In genomic region chr12:94147991-94148840, GRCh38 we compare ENCODE assay signal across 9 cellular contexts. TPM values are rescaled to one million over a fixed set of nuclear protein-coding genes. Genes with fewer than 3 reads are reported as not detected.
DNase-seq lines count a peak whose midpoint lies in the region; ATAC-seq and TF ChIP-seq lines count a peak whose summit lies in the region.
"Had no signal": no experiment of that assay in that cellular context is flagged by ENCODE, and none has a peak within 500 bp of the region (broad histone marks: within the 10 kb centered on the region; RNA-seq: fewer than 3 reads in every experiment).

PLXNC1 (plus strand) TSS chr12:94148577; CDS start chr12:94148972, 395 bp downstream.

- no peak for TF ChIP-seq EP300 in transverse colon (IDR thresholded peaks at IDR 0.05; ENCODE audit: low read depth)

- H3K27me3 Mint-ChIP-seq in glutamatergic neuron (ENCODE audit: unreplicated experiment), result peaks cover 21% of the 10 kb centered on the region

- TF ChIP-seq CTCF in AG10803 (conservative IDR thresholded peaks at IDR 0.05; ENCODE audit: low read length) (no peak), RWPE2 (IDR thresholded peaks at IDR 0.05; ENCODE audit: poor library complexity, severe bottlenecking) (no peak), glutamatergic neuron (IDR thresholded peaks at IDR 0.05; ENCODE audit: partially characterized antibody, unreplicated experiment) (no peak), transverse colon (IDR thresholded peaks at IDR 0.05) (no peak)

- DNase-seq in AG10803 (ENCODE audit: low read depth) (peak; percentile 52), RWPE2 (ENCODE audit: low spot score) (no peak), glutamatergic neuron (peak; percentile 76), occipital lobe (lab: John Stamatoyannopoulos, UW) (peak; percentile 75), transverse colon (peak; percentile 70)
- peak; percentile 71 for DNase-seq in activated naive CD4-positive, alpha-beta T cell treated with anti-CD3 and anti-CD28 coated beads, Interleukin-2, amount 50 U/mL, for 16 hours

- in situ Hi-C loops in transverse colon (cut with MboI; ENCODE audit: low pct_ligation_motif_present in 1 of 4, low pct_unique_long_range_greater_than_20kb in 1 of 4, low sequenced_read_pairs in 3 of 4), result loop anchor here in 2 of 4 donors (25.0 kb wide), 1 partner anchor 289 kb away; no protein-coding TSS in a partner anchor

- H3K9me3 ChIP-seq in RWPE2 (ENCODE audit: severe bottlenecking), result no peaks in the 10 kb centered on the region
- H3K9me3 ChIP-seq in transverse colon, result no peaks in the 10 kb centered on the region

- H3K27me3 ChIP-seq in RWPE2 (ENCODE audit: insufficient read depth, poor library complexity, severe bottlenecking) (peaks cover 64% of the 10 kb centered on the region), transverse colon (peaks cover 51% of the 10 kb centered on the region)

- peak within 1 kb of the TSS; percentile 48 for H3K27ac Mint-ChIP-seq in glutamatergic neuron (ENCODE audit: unreplicated experiment)

- ATAC-seq in GM19035 (IDR thresholded peaks at IDR 0.05; ENCODE audit: unreplicated experiment) (peak; percentile 44), HG03196 (IDR thresholded peaks at IDR 0.05; ENCODE audit: unreplicated experiment) (peak; percentile 37), RWPE2 (ENCODE audit: low read depth) (peak; percentile 62)
- ATAC-seq: HCT116 had no signal

- peaks cover 12% of the 10 kb centered on the region for H3K4me1 Mint-ChIP-seq in glutamatergic neuron (ENCODE audit: low read depth, unreplicated experiment)

- intact Hi-C loops in transverse colon (cut with DNase I; ENCODE audit: low total_unique reads), result loop anchor here (10.0 kb wide), 1 partner anchor 287 kb away; no protein-coding TSS in a partner anchor

- H3K9me3 Mint-ChIP-seq in glutamatergic neuron (ENCODE audit: unreplicated experiment), result peaks cover 5% of the 10 kb centered on the region

- H3K36me3 ChIP-seq in RWPE2 (ENCODE audit: low read depth) (no peaks in the 10 kb centered on the region), transverse colon (no peaks in the 10 kb centered on the region)

- no peaks in the 10 kb centered on the region for H3K36me3 Mint-ChIP-seq in glutamatergic neuron (ENCODE audit: unreplicated experiment)

- no peaks in the 10 kb centered on the region for H3K4me1 ChIP-seq in RWPE2 (ENCODE audit: insufficient read depth, poor library complexity, severe bottlenecking)
- peaks cover 0 to 48% (median 45%) of the 10 kb centered on the region in 4 donors for H3K4me1 ChIP-seq in transverse colon

- peak within 1 kb of the TSS; percentile 56 for H3K4me3 ChIP-seq in AG10803 (ENCODE audit: low read length)
- peak within 1 kb of the TSS; percentile 36 for H3K4me3 ChIP-seq in RWPE2 (ENCODE audit: severe bottlenecking)
- peak within 1 kb of the TSS; percentile 41 to 71 (median 50) for H3K4me3 ChIP-seq in transverse colon

- no peak for TF ChIP-seq POLR2A in transverse colon (IDR thresholded peaks at IDR 0.05)

- H3K27ac ChIP-seq in RWPE2 (ENCODE audit: poor library complexity, severe bottlenecking), result no peak within 1 kb of the TSS
- H3K27ac ChIP-seq in transverse colon, result peak within 1 kb of the TSS; percentile 36 to 72 (median 59)

- peak within 1 kb of the TSS; percentile 84 for H3K4me3 Mint-ChIP-seq in glutamatergic neuron (ENCODE audit: unreplicated experiment)

- WGBS in transverse colon (ENCODE audit: low coverage in 1 of 2), 2 donors, result 1% methylated on average over 64 of the region's 89 CpGs; no CpG with 5 or more reads in 1 of the 2 donors

RNA-seq across cellular contexts. Expression of gene PLXNC1, which starts in this region (rescaled TPM):
- total RNA-seq in glutamatergic neuron (ENCODE audit: unreplicated experiment) (4.9 TPM), occipital lobe (39.5 TPM), transverse colon (10 to 100 TPM in 1 of 4 donors, 1 to 10 TPM in 3; 3.3 to 12.7 (median 6.8) TPM)
